Comparison of ENCODE assay signal across 14 cellular contexts in genomic region chr2:178304262-178304661, GRCh38.
"Had no signal": no experiment of that assay in that cellular context is flagged by ENCODE, and none has a peak within 500 bp of the region (broad histone marks: within the 10 kb centered on the region; RNA-seq: fewer than 3 reads in every experiment).

No MANE protein-coding gene starts in this region.

- H3K4me1 Mint-ChIP-seq: activated naive CD4-positive, alpha-beta T cell treated with anti-CD3 and anti-CD28 coated beads, Interleukin-2, amount 10 ng/mL, durations not matched to agents 7 days and 5 days; naive thymus-derived CD8-positive, alpha-beta T cell had no signal

- H3K36me3 Mint-ChIP-seq: activated naive CD4-positive, alpha-beta T cell treated with anti-CD3 and anti-CD28 coated beads, Interleukin-2, amount 10 ng/mL, durations not matched to agents 7 days and 5 days; naive thymus-derived CD8-positive, alpha-beta T cell had no signal

- H3K4me3 Mint-ChIP-seq: activated naive CD4-positive, alpha-beta T cell treated with anti-CD3 and anti-CD28 coated beads, Interleukin-2, amount 10 ng/mL, durations not matched to agents 7 days and 5 days; naive thymus-derived CD8-positive, alpha-beta T cell; stimulated activated naive CD8-positive, alpha-beta T cell treated with anti-CD3 and anti-CD28 coated beads, Interleukin-15, Interleukin-2, amounts not matched to agents 100 ng/mL and 50 ng/mL, for 24 hours had no signal

- H3K9me3 Mint-ChIP-seq: activated naive CD4-positive, alpha-beta T cell treated with anti-CD3 and anti-CD28 coated beads, Interleukin-2, amount 10 ng/mL, durations not matched to agents 7 days and 5 days; activated T-helper 2 cell treated with anti-CD3 and anti-CD28 coated beads, Interferon-gamma antibody, Interleukin-2, Interleukin-4, amounts not matched to agents 10 μg/mL and 5 μg/mL and 100 μg/mL, durations not matched to agents 14 hours and 24 hours and 36 hours; naive thymus-derived CD8-positive, alpha-beta T cell; stimulated activated naive CD8-positive, alpha-beta T cell treated with anti-CD3 and anti-CD28 coated beads, Interleukin-15, Interleukin-2, amounts not matched to agents 100 ng/mL and 50 ng/mL, for 24 hours had no signal

- ATAC-seq: left lobe of liver; mucosa of descending colon; naive thymus-derived CD8-positive, alpha-beta T cell; upper lobe of right lung had no signal

- DNase-seq: activated naive CD4-positive, alpha-beta T cell treated with anti-CD3 and anti-CD28 coated beads, Interleukin-2, amount 10 ng/mL, durations not matched to agents 7 days and 5 days; adrenal gland; foreskin melanocyte; head of caudate nucleus; mucosa of descending colon; naive thymus-derived CD8-positive, alpha-beta T cell; occipital lobe; stimulated activated CD4-positive, alpha-beta T cell treated with anti-CD3 and anti-CD28 coated beads, Interleukin-2, amount 100 ng/mL, for 48 hours; stimulated activated CD8-positive, alpha-beta memory T cell treated with anti-CD3 and anti-CD28 coated beads, Interleukin-4, amount 100 ng/mL, for 48 hours; testis; upper lobe of right lung had no signal

- H3K27ac Mint-ChIP-seq: activated naive CD4-positive, alpha-beta T cell treated with anti-CD3 and anti-CD28 coated beads, Interleukin-2, amount 10 ng/mL, durations not matched to agents 7 days and 5 days; activated T-helper 2 cell treated with anti-CD3 and anti-CD28 coated beads, Interferon-gamma antibody, Interleukin-2, Interleukin-4, amounts not matched to agents 10 μg/mL and 5 μg/mL and 100 μg/mL, durations not matched to agents 14 hours and 24 hours and 36 hours; naive thymus-derived CD8-positive, alpha-beta T cell; stimulated activated naive CD8-positive, alpha-beta T cell treated with anti-CD3 and anti-CD28 coated beads, Interleukin-15, Interleukin-2, amounts not matched to agents 100 ng/mL and 50 ng/mL, for 24 hours had no signal
